Comparison of ENCODE assay signal across 11 cellular contexts in the genomic region with DNA sequence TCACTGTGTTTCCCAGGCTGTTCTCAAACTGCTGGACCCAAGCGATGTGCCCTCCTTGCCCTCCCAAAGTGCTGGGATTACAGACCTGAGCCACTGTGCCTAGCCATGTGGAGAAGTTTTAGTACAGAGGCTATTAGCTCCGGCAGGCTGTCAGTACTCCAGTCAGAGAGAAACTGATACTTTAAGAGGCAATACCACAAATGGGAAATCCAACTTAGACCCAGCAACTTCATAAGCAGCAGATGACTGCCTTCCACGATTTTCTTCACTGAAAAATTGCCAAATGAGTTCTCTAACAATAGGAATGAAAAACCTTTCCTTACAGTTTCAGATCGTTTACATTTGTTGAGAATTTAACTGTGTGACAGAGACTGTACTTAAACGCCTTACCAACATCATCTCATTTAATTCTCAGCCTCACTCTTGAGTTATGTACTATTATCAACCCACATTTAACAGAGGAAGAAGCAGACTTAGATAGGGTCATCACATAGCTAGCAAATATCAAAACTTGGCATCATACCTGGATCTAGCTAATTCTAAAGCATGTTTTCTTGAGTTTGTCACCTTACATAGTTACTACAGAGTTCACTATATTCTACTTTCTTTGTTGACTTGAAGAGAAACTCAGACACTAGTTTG.
DNase-seq lines count a peak whose midpoint lies in the region; ATAC-seq, FAIRE-seq and TF ChIP-seq lines count a peak whose summit lies in the region.
"Had no signal": no experiment of that assay in that cellular context is flagged by ENCODE, and none has a peak within 500 bp of the region (broad histone marks: within the 10 kb centered on the region; RNA-seq: fewer than 3 reads in every experiment).

No MANE protein-coding gene starts in this region.

- no peaks in the 10 kb centered on the region for H3K9me3 Mint-ChIP-seq in CD8-positive, alpha-beta memory T cell
- H3K9me3 Mint-ChIP-seq: CD4-positive, alpha-beta memory T cell had no signal

- peaks cover 50 to 67% (median 62%) of the 10 kb centered on the region in 3 donors for H3K4me1 Mint-ChIP-seq in CD8-positive, alpha-beta memory T cell

- CTCF ChIA-PET in CD8-positive, alpha-beta memory T cell (lab: Charles Lee): no interaction called here

- no peak overlapping the region for H3K4me3 ChIP-seq in CD8-positive, alpha-beta memory T cell (ENCODE audit: low read length)

- H3K9me3 ChIP-seq in CD8-positive, alpha-beta memory T cell (ENCODE audit: low read length): no peaks in the 10 kb centered on the region

- H3K36me3 Mint-ChIP-seq in CD8-positive, alpha-beta memory T cell: peaks cover 5 to 8% (median 5%) of the 10 kb centered on the region in 3 donors

- H3K27ac ChIP-seq in angular gyrus (ENCODE audit: low read depth, low read length): peak overlapping the region; percentile 51
- H3K27ac ChIP-seq in CD8-positive, alpha-beta memory T cell (ENCODE audit: low read depth, low read length): no peak overlapping the region

- H3K4me1 ChIP-seq in CD8-positive, alpha-beta memory T cell (ENCODE audit: insufficient read depth, low read length): no peaks in the 10 kb centered on the region

- no peaks in the 10 kb centered on the region for H3K27me3 Mint-ChIP-seq in CD8-positive, alpha-beta memory T cell
- H3K27me3 Mint-ChIP-seq: CD4-positive, alpha-beta memory T cell had no signal

- H3K4me3 Mint-ChIP-seq in CD8-positive, alpha-beta memory T cell: peak overlapping the region in 1 of 7 donors; percentile 17

- POLR2A ChIA-PET in CD8-positive, alpha-beta memory T cell (lab: Charles Lee): no interaction called here

- peak overlapping the region in 2 of 8 donors; percentile 26 to 88 for H3K27ac Mint-ChIP-seq in CD8-positive, alpha-beta memory T cell

- no peak for FAIRE-seq in D721Med (lab: Jason Lieb, UNC)
- FAIRE-seq: keratinocyte had no signal

- no peak for DNase-seq in D721Med (ENCODE audit: insufficient read length, low spot score)
- no peak for DNase-seq in OCI-M1 (lab: John Stamatoyannopoulos, UW)
- no peak for DNase-seq in CD8-positive, alpha-beta memory T cell
- DNase-seq in NCI-H2227 (lab: John Stamatoyannopoulos, UW; ENCODE audit: unreplicated experiment): no peak
- DNase-seq: activated CD4-positive, CD25-positive, alpha-beta regulatory T cell; CD4-positive, alpha-beta memory T cell had no signal

- no peak for TF ChIP-seq CTCF in D721Med (IDR thresholded peaks at IDR 0.05; ENCODE audit: insufficient read depth, missing control alignments)

- ATAC-seq in GM18519 (IDR thresholded peaks at IDR 0.05; ENCODE audit: low FRiP score, unreplicated experiment): peak; percentile 87
- peak; percentile 89 for ATAC-seq in GM21381 (IDR thresholded peaks at IDR 0.05; ENCODE audit: unreplicated experiment)
- peak; percentile 94 for ATAC-seq in HG02981 (IDR thresholded peaks at IDR 0.05; ENCODE audit: unreplicated experiment)

- H3K36me3 ChIP-seq in CD8-positive, alpha-beta memory T cell (ENCODE audit: insufficient read depth, low read length): no peaks in the 10 kb centered on the region

- H3K27me3 ChIP-seq in CD8-positive, alpha-beta memory T cell (ENCODE audit: insufficient read depth, low read length, poor library complexity, severe bottlenecking): no peaks in the 10 kb centered on the region
